ENCODE assay signal across 16 cellular contexts in the genomic region with DNA sequence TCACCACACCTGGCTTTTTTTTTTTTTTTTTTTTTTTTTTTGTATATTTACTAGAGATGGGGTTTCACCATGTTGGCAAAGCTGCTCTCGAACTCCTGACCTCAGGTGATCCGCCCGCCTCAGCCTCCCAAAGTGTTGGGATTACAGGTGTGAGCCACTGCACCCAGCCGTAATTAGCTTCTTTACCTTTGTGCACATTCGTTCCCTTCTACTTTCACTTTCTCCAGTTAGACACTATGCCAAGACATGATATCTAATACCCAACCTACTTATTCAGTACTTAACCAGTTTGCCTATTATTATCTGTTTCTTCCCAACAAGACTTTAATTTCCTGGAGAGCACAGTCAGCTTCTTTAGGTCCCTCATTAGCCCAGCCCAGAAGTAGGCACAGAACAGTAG. TPM values are rescaled to one million over a fixed set of nuclear protein-coding genes. Genes with fewer than 3 reads are reported as not detected.
DNase-seq lines count a peak whose midpoint lies in the region; ATAC-seq, FAIRE-seq and TF ChIP-seq lines count a peak whose summit lies in the region.
"Had no signal": no experiment of that assay in that cellular context is flagged by ENCODE, and none has a peak within 500 bp of the region (broad histone marks: within the 10 kb centered on the region; RNA-seq: fewer than 3 reads in every experiment).

No MANE protein-coding gene starts in this region.

- ATAC-seq in upper lobe of right lung = peak; percentile 43
- no peak for ATAC-seq in GM18858 (IDR thresholded peaks at IDR 0.05; ENCODE audit: unreplicated experiment)

- TF ChIP-seq CTCF in PC-9 (conservative IDR thresholded peaks at IDR 0.05) (no peak), keratinocyte (optimal IDR thresholded peaks at IDR 0.05 in 1 of 3, IDR thresholded peaks at IDR 0.05 in 1 of 3, conservative IDR thresholded peaks at IDR 0.05 in 1 of 3; ENCODE audit: extremely low read depth in 1 of 3, insufficient read depth in 2 of 3, low read length in 3 of 3) (no peak), upper lobe of right lung (IDR thresholded peaks at IDR 0.05) (no peak), colonic mucosa (IDR thresholded peaks at IDR 0.05) (no peak)

- H3K4me3 ChIP-seq in PC-9 = no peak overlapping the region
- peak overlapping the region in 1 of 3 experiments; percentile 31 for H3K4me3 ChIP-seq in keratinocyte (ENCODE audit: control insufficient read depth in 2 of 3, extremely low read depth in 1 of 3, insufficient read depth in 2 of 3, low read depth in 1 of 3, low read length in 3 of 3)
- no peak overlapping the region for H3K4me3 ChIP-seq in upper lobe of right lung
- H3K4me3 ChIP-seq in colonic mucosa = no peak overlapping the region

- H3K9me3 ChIP-seq in PC-9 (ENCODE audit: insufficient read depth, low read depth) = no peaks in the 10 kb centered on the region
- no peaks in the 10 kb centered on the region for H3K9me3 ChIP-seq in keratinocyte (ENCODE audit: control insufficient read depth, low read depth, low read length)
- H3K9me3 ChIP-seq in upper lobe of right lung = no peaks in the 10 kb centered on the region
- no peaks in the 10 kb centered on the region for H3K9me3 ChIP-seq in colonic mucosa

- dilution Hi-C loops in keratinocyte (cut with MboI; ENCODE audit: extremely low pct_ligation_motif_present, low sequenced_read_pairs) = no loop called here

- peak; percentile 41 for FAIRE-seq in keratinocyte (lab: Jason Lieb, UNC)

- no peak overlapping the region for H3K9ac ChIP-seq in keratinocyte (ENCODE audit: control insufficient read depth, extremely low read depth, insufficient read depth, low read length)
- H3K9ac ChIP-seq in colonic mucosa (ENCODE audit: low read depth in 2 of 2, low read length in 2 of 2) = no peak overlapping the region
- H3K9ac ChIP-seq: parathyroid adenoma had no signal

- H3K27me3 ChIP-seq in PC-9 (ENCODE audit: insufficient read depth, low read depth) (no peaks in the 10 kb centered on the region), keratinocyte (ENCODE audit: control insufficient read depth, extremely low read depth, insufficient read depth, low read length) (no peaks in the 10 kb centered on the region), upper lobe of right lung (no peaks in the 10 kb centered on the region), colonic mucosa (no peaks in the 10 kb centered on the region)

- H3K4me2 ChIP-seq in PC-9 = 0 out of 2 replicates have a peak overlapping the region, but pooled peaks have one; percentile 17
- peak overlapping the region; percentile 56 for H3K4me2 ChIP-seq in keratinocyte (ENCODE audit: control insufficient read depth, extremely low read depth, insufficient read depth, low read depth, low read length)

- DNase-seq in activated naive CD4-positive, alpha-beta T cell (lab: John Stamatoyannopoulos, UW) = no peak
- DNase-seq in PC-9 (peak in 1 of 2 experiments; percentile 23), keratinocyte (ENCODE audit: low read depth, low spot score) (no peak), upper lobe of right lung (no peak), NCI-H187 (lab: John Stamatoyannopoulos, UW) (no peak), colonic mucosa (no peak)
- DNase-seq: activated CD4-positive, CD25-positive, alpha-beta regulatory T cell; activated gamma-delta T cell treated with Interleukin-2 at 50 U/mL for 16 hours; GF-D8; mesendoderm; NCI-H1092 treated with DMSO at 0.1 percent for 48 hours; SIG-M5 had no signal

- no peaks in the 10 kb centered on the region for H3K9me3 Mint-ChIP-seq in activated naive CD4-positive, alpha-beta T cell treated with anti-CD3 and anti-CD28 coated beads, Interleukin-2, amount 50 U/mL, for 24 hours

- H3K27ac Mint-ChIP-seq in activated naive CD4-positive, alpha-beta T cell treated with anti-CD3 and anti-CD28 coated beads, Interleukin-2, amount 50 U/mL, for 24 hours = no peak overlapping the region

- CTCF ChIA-PET in PC-9 (lab: Charles Lee) = interaction anchor here (0.5 to 1.1 kb wide), 3 partner anchors 10 to 82 kb away, joined by 3 to 9 read pairs (median 3); no protein-coding TSS in a partner anchor

- POLR2A ChIA-PET in PC-9 (lab: Charles Lee; ENCODE audit: unreplicated experiment) = interaction anchor here (0.7 to 1.1 kb wide), 2 partner anchors 55 to 106 kb away, joined by 3 to 4 read pairs; partner anchors contain the start of gene MAGOHB

- no peaks in the 10 kb centered on the region for H3K9me1 ChIP-seq in keratinocyte (ENCODE audit: control insufficient read depth, extremely low read depth, insufficient read depth, low read length)

- peaks cover 15% of the 10 kb centered on the region; the same call in 1 of the 2 replicates for H3K79me2 ChIP-seq in PC-9 (ENCODE audit: low read depth)
- H3K79me2 ChIP-seq in keratinocyte (ENCODE audit: control insufficient read depth, insufficient read depth, low read length) = peaks cover 2% of the 10 kb centered on the region
- H3K79me2 ChIP-seq: parathyroid adenoma had no signal

- intact Hi-C loops in PC-9 (cut with micrococcal nuclease; ENCODE audit: unreplicated experiment) (no loop called here), upper lobe of right lung (cut with DNase I) (no loop called here), colonic mucosa (cut with DNase I) (no loop called here)

- no peaks in the 10 kb centered on the region for H3K9me2 ChIP-seq in PC-9 (ENCODE audit: insufficient read depth)

- H4K20me1 ChIP-seq in PC-9 (ENCODE audit: insufficient read depth) (no peaks in the 10 kb centered on the region; the same call in 1 of the 2 replicates), keratinocyte (ENCODE audit: control insufficient read depth, extremely low read depth, insufficient read depth, low read length) (no peaks in the 10 kb centered on the region)

- peak overlapping the region; percentile 34 for H3K4me3 Mint-ChIP-seq in activated naive CD4-positive, alpha-beta T cell treated with anti-CD3 and anti-CD28 coated beads, Interleukin-2, amount 50 U/mL, for 24 hours

- H2AFZ ChIP-seq in PC-9 = no peak overlapping the region
- H2AFZ ChIP-seq in keratinocyte (ENCODE audit: control insufficient read depth, low read length) = peak overlapping the region; percentile 54
- H2AFZ ChIP-seq: parathyroid adenoma had no signal

- H3K27me3 Mint-ChIP-seq in activated naive CD4-positive, alpha-beta T cell treated with anti-CD3 and anti-CD28 coated beads, Interleukin-2, amount 50 U/mL, for 24 hours = peaks cover 10% of the 10 kb centered on the region

- no peaks in the 10 kb centered on the region for H3K36me3 Mint-ChIP-seq in activated naive CD4-positive, alpha-beta T cell treated with anti-CD3 and anti-CD28 coated beads, Interleukin-2, amount 50 U/mL, for 24 hours

- H3K4me1 Mint-ChIP-seq in activated naive CD4-positive, alpha-beta T cell treated with anti-CD3 and anti-CD28 coated beads, Interleukin-2, amount 50 U/mL, for 24 hours = peaks cover 23% of the 10 kb centered on the region

- BruUV-seq in PC-9 (replicated peaks; lab: Mats Ljungman, UMichigan) = no TSS peak

- H3K27ac ChIP-seq in PC-9 = no peak overlapping the region
- no peak overlapping the region for H3K27ac ChIP-seq in keratinocyte (ENCODE audit: control insufficient read depth, insufficient read depth, low read length)
- H3K27ac ChIP-seq in upper lobe of right lung = no peak overlapping the region
- no peak overlapping the region for H3K27ac ChIP-seq in colonic mucosa
- H3K27ac ChIP-seq: C4-2B, parathyroid adenoma had no signal

- peaks cover 11% of the 10 kb centered on the region; the same call in 1 of the 2 replicates for H3K4me1 ChIP-seq in PC-9 (replicated peaks; ENCODE audit: insufficient read depth)
- peaks cover 8% of the 10 kb centered on the region for H3K4me1 ChIP-seq in keratinocyte (ENCODE audit: control insufficient read depth, extremely low read depth, insufficient read depth, low read length)
- no peaks in the 10 kb centered on the region for H3K4me1 ChIP-seq in upper lobe of right lung
- H3K4me1 ChIP-seq in colonic mucosa = no peaks in the 10 kb centered on the region
- H3K4me1 ChIP-seq: parathyroid adenoma had no signal

- no peaks in the 10 kb centered on the region for H3K36me3 ChIP-seq in PC-9 (ENCODE audit: low read depth)
- H3K36me3 ChIP-seq in keratinocyte (ENCODE audit: control insufficient read depth in 2 of 2, extremely low read depth in 1 of 2, insufficient read depth in 2 of 2, low read length in 2 of 2) = no peaks in the 10 kb centered on the region
- H3K36me3 ChIP-seq in upper lobe of right lung = no peaks in the 10 kb centered on the region
- H3K36me3 ChIP-seq in colonic mucosa = no peaks in the 10 kb centered on the region

- H3F3A ChIP-seq in PC-9 (ENCODE audit: insufficient read depth, low read depth) = peaks cover 3% of the 10 kb centered on the region

RNA-seq across cellular contexts. Expression of gene STYK1, which starts 5.3 kb away (rescaled TPM):
- total RNA-seq in PC-9 (2021) = 7.8 and 16.9 TPM in 2 replicates
- polyA plus RNA-seq in keratinocyte = 2.0 to 2.8 TPM (median 2.3 TPM) in 3 replicates
- polyA plus RNA-seq in keratinocyte (2011; ENCODE audit: low read depth) = 0.42 TPM
- 1.1 and 4.9 TPM in 2 replicates for polyA plus RNA-seq in keratinocyte (2011; cell fraction: cytosol; rRNA removed)
- 2.9 and 3.7 TPM in 2 replicates for polyA plus RNA-seq in keratinocyte (2011; cell fraction: nucleus; rRNA removed)
- polyA plus RNA-seq in keratinocyte (2012; ENCODE audit: low replicate concordance) = 0.51 and 1.7 TPM in 2 replicates
- polyA minus RNA-seq in keratinocyte = 3.6 to 6.2 TPM (median 4.2 TPM) in 3 replicates
- polyA minus RNA-seq in keratinocyte (2011; cell fraction: cytosol; rRNA and poly(A)+ RNA removed) = 0.58 TPM
- 2.6 and 3.1 TPM in 2 replicates for polyA minus RNA-seq in keratinocyte (2011; cell fraction: nucleus; rRNA and poly(A)+ RNA removed)
- 0.93 TPM for total RNA-seq in upper lobe of right lung
- total RNA-seq in colonic mucosa = 10 to 100 TPM; 24.5 to 53.3 TPM

RNA-seq across cellular contexts. Expression of gene YBX3, which starts 54.6 kb away (rescaled TPM):
- total RNA-seq in PC-9 (2021) (567 and 613 TPM in 2 replicates), upper lobe of right lung (292 TPM), colonic mucosa (100 to 1,000 TPM; 162 to 166 TPM)
- 127 to 367 TPM (median 170 TPM) in 3 replicates for polyA plus RNA-seq in keratinocyte
- 818 TPM for polyA plus RNA-seq in keratinocyte (2011; ENCODE audit: low read depth)
- polyA plus RNA-seq in keratinocyte (2011; cell fraction: cytosol; rRNA removed) = 244 and 286 TPM in 2 replicates
- polyA plus RNA-seq in keratinocyte (2011; cell fraction: nucleus; rRNA removed) = 205 and 230 TPM in 2 replicates
- 298 and 511 TPM in 2 replicates for polyA plus RNA-seq in keratinocyte (2012; ENCODE audit: low replicate concordance)
- 135 to 368 TPM (median 136 TPM) in 3 replicates for polyA minus RNA-seq in keratinocyte
- polyA minus RNA-seq in keratinocyte (2011; cell fraction: cytosol; rRNA and poly(A)+ RNA removed) = 140 TPM
- polyA minus RNA-seq in keratinocyte (2011; cell fraction: nucleus; rRNA and poly(A)+ RNA removed) = 73.4 and 76.4 TPM in 2 replicates

RNA-seq across cellular contexts. Expression of gene MAGOHB, which starts 55.1 kb away (rescaled TPM):
- 53.8 and 91.4 TPM in 2 replicates for total RNA-seq in PC-9 (2021)
- 13.3 to 34.2 TPM (median 23.1 TPM) in 3 replicates for polyA plus RNA-seq in keratinocyte
- polyA plus RNA-seq in keratinocyte (2011; ENCODE audit: low read depth) = 15.9 TPM
- polyA plus RNA-seq in keratinocyte (2011; cell fraction: cytosol; rRNA removed) = 7.8 and 14.2 TPM in 2 replicates
- polyA plus RNA-seq in keratinocyte (2011; cell fraction: nucleus; rRNA removed) = 5.7 and 12.0 TPM in 2 replicates
- polyA plus RNA-seq in keratinocyte (2012; ENCODE audit: low replicate concordance) = 8.1 and 39.3 TPM in 2 replicates
- 2.8 to 20.0 TPM (median 3.1 TPM) in 3 replicates for polyA minus RNA-seq in keratinocyte
- 5.2 TPM for polyA minus RNA-seq in keratinocyte (2011; cell fraction: cytosol; rRNA and poly(A)+ RNA removed)
- polyA minus RNA-seq in keratinocyte (2011; cell fraction: nucleus; rRNA and poly(A)+ RNA removed) = 3.6 and 9.3 TPM in 2 replicates
- 21.3 TPM for total RNA-seq in upper lobe of right lung
- total RNA-seq in colonic mucosa = 10 to 100 TPM; 13.9 to 38.1 TPM
